In genomic region chr11:7663531-7663930, GRCh38 we compare ENCODE assay signal across 2 cellular contexts. TPM values are rescaled to one million over a fixed set of nuclear protein-coding genes. Genes with fewer than 3 reads are reported as not detected.
"Had no signal": no experiment of that assay in that cellular context is flagged by ENCODE, and none has a peak within 500 bp of the region (broad histone marks: within the 10 kb centered on the region; RNA-seq: fewer than 3 reads in every experiment).

No MANE protein-coding gene starts in this region.

RNA-seq across cellular contexts. Expression of gene OVCH2, which starts 42.7 kb away (rescaled TPM):
- total RNA-seq: LHCN-M2, NCI-H460 had no signal
